21 cellular contexts compared by ENCODE assay signal in genomic region chr15:93271871-93272270, GRCh38.
"Had no signal": no experiment of that assay in that cellular context is flagged by ENCODE, and none has a peak within 500 bp of the region (broad histone marks: within the 10 kb centered on the region; RNA-seq: fewer than 3 reads in every experiment).

No MANE protein-coding gene starts in this region.

- H3K9me2 ChIP-seq: SK-N-SH had no signal

- H3K4me1 ChIP-seq: SJSA1 had no signal

- H3K27ac ChIP-seq: SJSA1 had no signal

- H3K4me2 ChIP-seq: SK-N-SH had no signal

- H3K27me3 ChIP-seq: MG63, SJSA1 had no signal

- H3K4me3 ChIP-seq: MG63, SJSA1 had no signal

- DNase-seq: KBM-7, MG63, NCI-H1092, NCI-H1105 treated with DMSO at 0.1 percent for 48 hours, NCI-H1436, NCI-H187, NCI-H2029, NCI-H2081 treated with DMSO at 0.1 percent for 48 hours, NCI-H2171, NCI-H226, NCI-H446, NCI-H510A, NCI-H524 treated with DMSO at 0.1 percent for 48 hours, NCI-H69, NCI-H774, Right ventricle myocardium superior, RPMI8226, SIG-M5, SK-N-SH, SW 1271 had no signal

- H3K9ac ChIP-seq: SK-N-SH had no signal

- H3K9me3 ChIP-seq: MG63, SJSA1, SK-N-SH had no signal

- H3K36me3 ChIP-seq: MG63, SJSA1 had no signal
